ENCODE assay signal across 1 cellular context in genomic region chr22:17272511-17272991, GRCh38.
TF ChIP-seq lines count a peak whose summit lies in the region.

No MANE protein-coding gene starts in this region.

TF ChIP-seq in H1, 55 proteins besides CTCF, POLR2A, EP300 and RAD21:
- TF ChIP-seq ASH2L (IDR thresholded peaks at IDR 0.05; ENCODE audit: low read length) = peak; percentile 66
- no peak for TF ChIP-seq KDM1A (IDR thresholded peaks at IDR 0.05; ENCODE audit: borderline replicate concordance, low read length)
- peak; percentile 42; the same call in 1 of the 2 replicates for TF ChIP-seq TAF1 (IDR thresholded peaks at IDR 0.05; ENCODE audit: low read depth, low read length)
- no peak for TF ChIP-seq POLR2AphosphoS5 (IDR thresholded peaks at IDR 0.05; ENCODE audit: low read depth, low read length)
- TF ChIP-seq HDAC2 (IDR thresholded peaks at IDR 0.05; ENCODE audit: borderline replicate concordance in 1 of 2, low read depth in 2 of 2, low read length in 2 of 2) = no peak
- no peak for TF ChIP-seq NRF1 (IDR thresholded peaks at IDR 0.05; ENCODE audit: low read depth, low read length)
- TF ChIP-seq, protein P1, sequence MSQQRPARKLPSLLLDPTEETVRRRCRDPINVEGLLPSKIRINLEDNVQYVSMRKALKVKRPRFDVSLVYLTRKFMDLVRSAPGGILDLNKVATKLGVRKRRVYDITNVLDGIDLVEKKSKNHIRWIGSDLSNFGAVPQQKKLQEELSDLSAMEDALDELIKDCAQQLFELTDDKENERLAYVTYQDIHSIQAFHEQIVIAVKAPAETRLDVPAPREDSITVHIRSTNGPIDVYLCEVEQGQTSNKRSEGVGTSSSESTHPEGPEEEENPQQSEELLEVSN (IDR thresholded peaks at IDR 0.05) = no peak
- no peak for TF ChIP-seq SAP30 (IDR thresholded peaks at IDR 0.05; ENCODE audit: insufficient read depth, insufficient replicate concordance, low read length)
- TF ChIP-seq TEAD4 (IDR thresholded peaks at IDR 0.05; ENCODE audit: low read depth, low read length) = peak; percentile 77
- TF ChIP-seq JUND (IDR thresholded peaks at IDR 0.05; ENCODE audit: low read length) = no peak
- peak; percentile 88; the same call in 1 of the 2 replicates for TF ChIP-seq RBBP5 (IDR thresholded peaks at IDR 0.05; ENCODE audit: borderline replicate concordance, low read depth, low read length)
- no peak for TF ChIP-seq BRCA1 (IDR thresholded peaks at IDR 0.05; ENCODE audit: low read depth, low read length)
- no peak for TF ChIP-seq FOSL1 (IDR thresholded peaks at IDR 0.05; ENCODE audit: insufficient read depth, low read depth, low read length)
- no peak for TF ChIP-seq SP1 (IDR thresholded peaks at IDR 0.05; ENCODE audit: low read depth, low read length)
- no peak for TF ChIP-seq RFX5 (IDR thresholded peaks at IDR 0.05; ENCODE audit: borderline replicate concordance, low read depth, low read length)
- TF ChIP-seq TBP (IDR thresholded peaks at IDR 0.05; ENCODE audit: low read depth, low read length) = no peak
